In genomic region chr1:167676205-167676915, GRCh38 we compare ENCODE assay signal across 9 cellular contexts. TPM values are rescaled to one million over a fixed set of nuclear protein-coding genes. Genes with fewer than 3 reads are reported as not detected.
DNase-seq lines count a peak whose midpoint lies in the region; ATAC-seq and TF ChIP-seq lines count a peak whose summit lies in the region.
"Had no signal": no experiment of that assay in that cellular context is flagged by ENCODE, and none has a peak within 500 bp of the region (broad histone marks: within the 10 kb centered on the region; RNA-seq: fewer than 3 reads in every experiment).

No MANE protein-coding gene starts in this region.

- H3K4me1 ChIP-seq in neutrophil (ENCODE audit: control insufficient read depth in 1 of 2, insufficient read depth in 1 of 2, low read depth in 1 of 2, low read length in 1 of 2) (peaks cover 38% of the 10 kb centered on the region in 2 experiments), H9 (ENCODE audit: insufficient read depth, low read length) (no peaks in the 10 kb centered on the region)
- H3K4me1 ChIP-seq: foreskin keratinocyte had no signal

- CTCF ChIA-PET in activated CD4-positive, alpha-beta T cell treated with anti-CD3 and anti-CD28 coated beads, Interleukin-2, amount 10 ng/mL, durations not matched to agents 7 days and 5 days (lab: Charles Lee): interaction anchor here (0.7 to 2.4 kb wide), 4 partner anchors 9 to 30 kb away, joined by 3 to 7 read pairs (median 3); no protein-coding TSS in a partner anchor

- no peak for TF ChIP-seq CTCF in neutrophil (IDR thresholded peaks at IDR 0.05)
- no peak for TF ChIP-seq CTCF in H9 (conservative IDR thresholded peaks at IDR 0.05)

- peaks cover 40% of the 10 kb centered on the region for H3K4me1 Mint-ChIP-seq in activated CD4-positive, alpha-beta T cell treated with anti-CD3 and anti-CD28 coated beads, Interleukin-2, amount 10 ng/mL, durations not matched to agents 7 days and 5 days
- H3K4me1 Mint-ChIP-seq in H9: peaks cover 8 to 11% of the 10 kb centered on the region in 2 experiments; a peak in 1 of 4 replicates

- H4K91ac ChIP-seq in H9 (ENCODE audit: insufficient read length, low read depth, low read length): no peak overlapping the region

- H3K23ac ChIP-seq in H9 (ENCODE audit: insufficient read length, low read depth, low read length): no peak overlapping the region

- H3K56ac ChIP-seq in H9 (ENCODE audit: insufficient read length, low read depth, low read length): no peak overlapping the region

- H3K4me2 ChIP-seq in H9 (ENCODE audit: insufficient read depth, insufficient read length, low read length): no peak overlapping the region

- peaks cover 79% of the 10 kb centered on the region for H3K36me3 ChIP-seq in neutrophil

- H3K27ac Mint-ChIP-seq in activated CD4-positive, alpha-beta T cell treated with anti-CD3 and anti-CD28 coated beads, Interleukin-2, amount 10 ng/mL, durations not matched to agents 7 days and 5 days: peak overlapping the region; percentile 32
- H3K27ac Mint-ChIP-seq in H9: no peak overlapping the region

- no peak overlapping the region for H2BK15ac ChIP-seq in H9 (ENCODE audit: low read depth, low read length)

- H3K27ac ChIP-seq in neutrophil (peak overlapping the region; percentile 62), H9 (ENCODE audit: insufficient read length, low read depth, low read length) (no peak overlapping the region)
- H3K27ac ChIP-seq: foreskin keratinocyte had no signal

- no peaks in the 10 kb centered on the region for H3K79me1 ChIP-seq in H9 (ENCODE audit: insufficient read depth, low read depth, low read length, poor library complexity, severe bottlenecking)

- no peak overlapping the region; the same call in 1 of the 2 replicates for H3K14ac ChIP-seq in H9 (ENCODE audit: insufficient read depth, low read length)

- no peaks in the 10 kb centered on the region for H3K23me2 ChIP-seq in H9 (ENCODE audit: insufficient read length, low read depth, low read length, poor library complexity, severe bottlenecking)

- no peak overlapping the region for H4K8ac ChIP-seq in H9 (replicated peaks; ENCODE audit: insufficient read length, low read depth, low read length)

- H3T11ph ChIP-seq in H9 (ENCODE audit: low read length): no peak overlapping the region

- WGBS in H9 (ENCODE audit: extremely low coverage, insufficient read length, low lambda C conversion rate): no CpG with 5 or more reads among the region's 2 CpGs

- H3K4me3 ChIP-seq in neutrophil (ENCODE audit: low read depth in 1 of 2, low read length in 1 of 2): no peak overlapping the region

- no peak overlapping the region for H3K9ac ChIP-seq in H9 (ENCODE audit: extremely low read depth, insufficient read length, low read length)

- H2BK12ac ChIP-seq in H9 (ENCODE audit: insufficient read length, low read depth, low read length): no peak overlapping the region

- H2BK5ac ChIP-seq in H9 (ENCODE audit: insufficient read length, low read length): no peak overlapping the region

- H4K5ac ChIP-seq in H9 (ENCODE audit: insufficient read length, low read depth, low read length): no peak overlapping the region

- POLR2A ChIA-PET in activated CD4-positive, alpha-beta T cell treated with anti-CD3 and anti-CD28 coated beads, Interleukin-2, amount 10 ng/mL, durations not matched to agents 7 days and 5 days (lab: Charles Lee): no interaction called here

- no peaks in the 10 kb centered on the region for H3K27me3 Mint-ChIP-seq in activated CD4-positive, alpha-beta T cell treated with anti-CD3 and anti-CD28 coated beads, Interleukin-2, amount 10 ng/mL, durations not matched to agents 7 days and 5 days
- no peaks in the 10 kb centered on the region; the same call in none of the 2 replicates for H3K27me3 Mint-ChIP-seq in H9 (ENCODE audit: low read depth)

- H2AK5ac ChIP-seq in H9 (ENCODE audit: insufficient read length, low read length): no peak overlapping the region

- no peak for DNase-seq in activated CD4-positive, alpha-beta T cell treated with anti-CD3 and anti-CD28 coated beads, Interleukin-2, amount 10 ng/mL, durations not matched to agents 7 days and 5 days
- no peak for DNase-seq in activated CD4-positive, alpha-beta T cell treated with anti-CD3 and anti-CD28 coated beads for 4 hours
- DNase-seq in H9 (no peak), OCI-M2 (lab: John Stamatoyannopoulos, UW; ENCODE audit: unreplicated experiment) (no peak), HuH-7.5 (ENCODE audit: low spot score) (no peak)
- DNase-seq: foreskin keratinocyte had no signal

- H3K36me3 Mint-ChIP-seq in activated CD4-positive, alpha-beta T cell treated with anti-CD3 and anti-CD28 coated beads, Interleukin-2, amount 10 ng/mL, durations not matched to agents 7 days and 5 days (ENCODE audit: low read depth): peaks cover 52% of the 10 kb centered on the region
- no peaks in the 10 kb centered on the region for H3K36me3 Mint-ChIP-seq in H9 (ENCODE audit: insufficient read depth in 1 of 3, low read depth in 3 of 3)

- no peak overlapping the region for H3K4ac ChIP-seq in H9 (ENCODE audit: low read depth, low read length)

- peak; percentile 50 for ATAC-seq in GM21526 (IDR thresholded peaks at IDR 0.05; ENCODE audit: low FRiP score, unreplicated experiment)
- ATAC-seq in HG03521 (IDR thresholded peaks at IDR 0.05; ENCODE audit: unreplicated experiment): peak; percentile 32
- ATAC-seq: foreskin keratinocyte had no signal

- no peak overlapping the region for H2BK120ac ChIP-seq in H9 (ENCODE audit: low read depth, low read length, poor library complexity, severe bottlenecking)

- H3K9me3 ChIP-seq in neutrophil: no peaks in the 10 kb centered on the region
- no peaks in the 10 kb centered on the region for H3K9me3 ChIP-seq in H9 (ENCODE audit: control insufficient read depth, low read depth, low read length)

- H3K4me3 Mint-ChIP-seq in activated CD4-positive, alpha-beta T cell treated with anti-CD3 and anti-CD28 coated beads, Interleukin-2, amount 10 ng/mL, durations not matched to agents 7 days and 5 days: no peak overlapping the region
- no peak overlapping the region for H3K4me3 Mint-ChIP-seq in H9

- no peak overlapping the region for H2BK20ac ChIP-seq in H9 (ENCODE audit: low read depth, low read length, poor library complexity, severe bottlenecking)

- H2AFZ ChIP-seq in H9 (ENCODE audit: low read length): no peak overlapping the region

- no peaks in the 10 kb centered on the region for H3K27me3 ChIP-seq in neutrophil
- no peaks in the 10 kb centered on the region for H3K27me3 ChIP-seq in H9 (ENCODE audit: insufficient read depth, low read length)
- H3K27me3 ChIP-seq: foreskin keratinocyte had no signal

- H3K79me2 ChIP-seq in H9 (ENCODE audit: insufficient read depth, low read length): no peaks in the 10 kb centered on the region

- H4K20me1 ChIP-seq in H9 (ENCODE audit: control insufficient read depth, insufficient read depth, insufficient read length): no peaks in the 10 kb centered on the region

- no peak overlapping the region for H3K18ac ChIP-seq in H9 (ENCODE audit: insufficient read length, low read depth, low read length)

- no peaks in the 10 kb centered on the region for H3K9me3 Mint-ChIP-seq in activated CD4-positive, alpha-beta T cell treated with anti-CD3 and anti-CD28 coated beads, Interleukin-2, amount 10 ng/mL, durations not matched to agents 7 days and 5 days
- no peaks in the 10 kb centered on the region for H3K9me3 Mint-ChIP-seq in H9

RNA-seq across cellular contexts. Expression of gene MPZL1, which starts 45.4 kb away (rescaled TPM):
- total RNA-seq in activated CD4-positive, alpha-beta T cell treated with anti-CD3 and anti-CD28 coated beads, Interleukin-2, amount 10 ng/mL, durations not matched to agents 7 days and 5 days: 10 to 100 TPM; 12.5 to 14.1 TPM
- total RNA-seq in H9 (2021): 60.7 and 68.6 TPM in 2 replicates

RNA-seq across cellular contexts. Expression of gene RCSD1, which starts 46.3 kb away (rescaled TPM):
- total RNA-seq in activated CD4-positive, alpha-beta T cell treated with anti-CD3 and anti-CD28 coated beads, Interleukin-2, amount 10 ng/mL, durations not matched to agents 7 days and 5 days: 100 to 1,000 TPM; 152 to 157 TPM
- total RNA-seq in H9 (2021): 0.13 and 0.26 TPM in 2 replicates

Comparison
In these comparisons a context has a peak if more than half of its experiments do, and no peak if none do; other contexts are left out.
1. RNA of gene RCSD1, which starts 46.3 kb away (total RNA-seq): 152 to 157 TPM in activated CD4-positive, alpha-beta T cell treated with anti-CD3 and anti-CD28 coated beads, Interleukin-2, amount 10 ng/mL, durations not matched to agents 7 days and 5 days; 0.13 to 0.26 TPM in H9; every median in the first group is over 100 times any median in the second.